In genomic region chr14:66315548-66315947, GRCh38 we compare ENCODE assay signal across 28 cellular contexts.
DNase-seq lines count a peak whose midpoint lies in the region; ATAC-seq and TF ChIP-seq lines count a peak whose summit lies in the region.
"Had no signal": no experiment of that assay in that cellular context is flagged by ENCODE, and none has a peak within 500 bp of the region (broad histone marks: within the 10 kb centered on the region; RNA-seq: fewer than 3 reads in every experiment).

No MANE protein-coding gene starts in this region.

- no peak overlapping the region for H3K23ac ChIP-seq in mesendoderm (ENCODE audit: low read length)

- peaks cover 9 to 19% of the 10 kb centered on the region in 2 donors for H3K36me3 Mint-ChIP-seq in activated naive CD4-positive, alpha-beta T cell treated with anti-CD3 and anti-CD28 coated beads, Interleukin-2, amount 50 U/mL, for 72 hours
- H3K36me3 Mint-ChIP-seq: CD14-positive monocyte had no signal

- no peak overlapping the region for H2BK120ac ChIP-seq in mesendoderm (ENCODE audit: low read depth, low read length)

- POLR2A ChIA-PET in HEK293T (lab: Yijun Ruan, JAX), result no interaction called here

- H3K36me3 ChIP-seq in RWPE2 (ENCODE audit: low read depth) (no peaks in the 10 kb centered on the region), mesendoderm (ENCODE audit: control insufficient read depth, insufficient read depth, low read length) (no peaks in the 10 kb centered on the region), body of pancreas (replicated peaks in 1 of 2; ENCODE audit: insufficient read depth in 1 of 2, low read depth in 2 of 2) (no peaks in the 10 kb centered on the region)
- H3K36me3 ChIP-seq: gastrocnemius medialis, sigmoid colon, upper lobe of left lung had no signal

- peak; percentile 32 for TF ChIP-seq CTCF in GM12864 (IDR thresholded peaks at IDR 0.05; ENCODE audit: low read depth, low read length, missing control alignments)
- no peak for TF ChIP-seq CTCF in RWPE2 (IDR thresholded peaks at IDR 0.05; ENCODE audit: poor library complexity, severe bottlenecking)
- no peak for TF ChIP-seq CTCF in body of pancreas (IDR thresholded peaks at IDR 0.05)

- DNase-seq in GM12864 (ENCODE audit: low read depth), result no peak
- peak; percentile 13 for DNase-seq in HEK293T (ENCODE audit: extremely low spot score)
- DNase-seq in RWPE2 (ENCODE audit: low spot score), result no peak
- peak; percentile 27 for DNase-seq in mesendoderm
- no peak for DNase-seq in activated naive CD4-positive, alpha-beta T cell treated with anti-CD3 and anti-CD28 coated beads, Interleukin-2, amount 50 U/mL, for 72 hours (ENCODE audit: low spot score in 2 of 2)
- DNase-seq in HCEC 1CT, result no peak
- no peak for DNase-seq in body of pancreas
- DNase-seq: activated CD4-positive, alpha-beta T cell treated with anti-CD3 and anti-CD28 coated beads for 36 hours; activated naive CD8-positive, alpha-beta T cell treated with anti-CD3 and anti-CD28 coated beads for 36 hours; activated T-cell treated with anti-CD3 and anti-CD28 coated beads for 4 hours; aorta; effector memory CD8-positive, alpha-beta T cell; gastrocnemius medialis; GOT3; hippocampal formation; Kasumi-1; NCI-H146; NCI-H2227 treated with DMSO at 0.1 percent for 48 hours; NCI-H748 treated with DMSO at 0.1 percent for 48 hours; sigmoid colon; stimulated activated CD4-positive, alpha-beta T cell treated with anti-CD3 and anti-CD28 coated beads, Interleukin-4, amount 100 ng/mL, for 4 hours; stimulated activated naive B cell treated with anti-CD40 and anti-IgM and Interleukin-4, amounts not matched to agents 10 μg/mL and 1 μg/mL and 100 μg/mL, for 72 hours; upper lobe of left lung had no signal

- H3K4me1 ChIP-seq in RWPE2 (ENCODE audit: insufficient read depth, poor library complexity, severe bottlenecking) (no peaks in the 10 kb centered on the region), mesendoderm (ENCODE audit: control insufficient read depth, low read depth, low read length) (no peaks in the 10 kb centered on the region), body of pancreas (no peaks in the 10 kb centered on the region)
- H3K4me1 ChIP-seq: gastrocnemius medialis, sigmoid colon, upper lobe of left lung had no signal

- H3K79me1 ChIP-seq in mesendoderm (ENCODE audit: low read length), result no peaks in the 10 kb centered on the region

- no peak overlapping the region for H3K27ac Mint-ChIP-seq in activated naive CD4-positive, alpha-beta T cell treated with anti-CD3 and anti-CD28 coated beads, Interleukin-2, amount 50 U/mL, for 72 hours
- H3K27ac Mint-ChIP-seq: activated CD4-positive, alpha-beta T cell treated with anti-CD3 and anti-CD28 coated beads for 36 hours; activated naive CD8-positive, alpha-beta T cell treated with anti-CD3 and anti-CD28 coated beads for 36 hours; CD14-positive monocyte; effector memory CD8-positive, alpha-beta T cell; memory B cell; stimulated activated naive B cell treated with anti-CD40 and anti-IgM and Interleukin-4, amounts not matched to agents 10 μg/mL and 1 μg/mL and 100 μg/mL, for 72 hours had no signal

- H3K9me3 Mint-ChIP-seq in activated naive CD4-positive, alpha-beta T cell treated with anti-CD3 and anti-CD28 coated beads, Interleukin-2, amount 50 U/mL, for 72 hours, result peaks cover 14 to 22% of the 10 kb centered on the region in 2 donors

- no peak overlapping the region for H3K18ac ChIP-seq in mesendoderm (ENCODE audit: low read length)

- TF ChIP-seq POLR2A in body of pancreas (IDR thresholded peaks at IDR 0.05), result no peak

- H2BK5ac ChIP-seq in mesendoderm (ENCODE audit: low read length), result no peak overlapping the region

- no peak overlapping the region for H4K8ac ChIP-seq in mesendoderm (ENCODE audit: low read depth, low read length)

- H4K5ac ChIP-seq in mesendoderm (ENCODE audit: low read length), result no peak overlapping the region

- H3K27ac ChIP-seq in RWPE2 (ENCODE audit: poor library complexity, severe bottlenecking) (no peak overlapping the region), mesendoderm (ENCODE audit: low read depth, low read length) (no peak overlapping the region), body of pancreas (no peak overlapping the region)
- H3K27ac ChIP-seq: coronary artery, gastrocnemius medialis, sigmoid colon, upper lobe of left lung had no signal

- peak; percentile 38; the same call in 1 of the 3 replicates for ATAC-seq in RWPE2 (ENCODE audit: low read depth)
- no peak for ATAC-seq in activated naive CD4-positive, alpha-beta T cell treated with anti-CD3 and anti-CD28 coated beads, Interleukin-2, amount 50 U/mL, for 72 hours
- ATAC-seq in body of pancreas, result no peak
- ATAC-seq: activated CD4-positive, alpha-beta T cell treated with anti-CD3 and anti-CD28 coated beads for 36 hours; effector memory CD8-positive, alpha-beta T cell; esophagus mucosa; gastrocnemius medialis; left lobe of liver had no signal

- no peak overlapping the region for H3K4ac ChIP-seq in mesendoderm (ENCODE audit: low read depth, low read length)

- CTCF ChIA-PET in HEK293T (lab: Yijun Ruan, JAX), result no interaction called here

- no peak overlapping the region for H3K9ac ChIP-seq in mesendoderm (ENCODE audit: low read length)

- no peaks in the 10 kb centered on the region for H3K79me2 ChIP-seq in mesendoderm (ENCODE audit: control insufficient read depth, insufficient read depth, low read length)

- no CpG with 5 or more reads among the region's 1 CpG for whole genome bisulfite sequencing in mesendoderm (ENCODE audit: extremely low coverage, insufficient coverage, low lambda C conversion rate)
- 35 to 43% methylated on average over 1 of the region's 1 CpG for WGBS in body of pancreas, 2 donors

- intact Hi-C loops in body of pancreas (cut with DNase I), result no loop called here

- H2BK15ac ChIP-seq in mesendoderm (replicated peaks; ENCODE audit: low read depth), result no peak overlapping the region

- H3K9me3 ChIP-seq in RWPE2 (ENCODE audit: severe bottlenecking) (peaks cover 5% of the 10 kb centered on the region), body of pancreas (no peaks in the 10 kb centered on the region)
- H3K9me3 ChIP-seq: gastrocnemius medialis had no signal

- no peak overlapping the region for H3K4me2 ChIP-seq in mesendoderm (ENCODE audit: low read length)

- H3K56ac ChIP-seq in mesendoderm (ENCODE audit: low read length), result no peak overlapping the region

- no peak overlapping the region for H2AK5ac ChIP-seq in mesendoderm (ENCODE audit: low read length)

- H3K27me3 ChIP-seq in RWPE2 (ENCODE audit: insufficient read depth, poor library complexity, severe bottlenecking), result no peaks in the 10 kb centered on the region
- H3K27me3 ChIP-seq in mesendoderm (ENCODE audit: insufficient read depth, low read length, poor library complexity), result no peaks in the 10 kb centered on the region
- H3K27me3 ChIP-seq in body of pancreas, result no peaks in the 10 kb centered on the region
- H3K27me3 ChIP-seq: gastrocnemius medialis, sigmoid colon, upper lobe of left lung had no signal

- H3K4me3 ChIP-seq in GM12864 (ENCODE audit: low read depth, low read length) (no peak overlapping the region), RWPE2 (ENCODE audit: severe bottlenecking) (no peak overlapping the region), mesendoderm (ENCODE audit: low read length) (no peak overlapping the region), body of pancreas (no peak overlapping the region)
- H3K4me3 ChIP-seq: coronary artery, gastrocnemius medialis, sigmoid colon, upper lobe of left lung had no signal

TF ChIP-seq in HEK293T, 16 proteins besides CTCF, POLR2A, EP300 and RAD21:
- TF ChIP-seq L3MBTL2 (conservative IDR thresholded peaks at IDR 0.05), result no peak

Comparison
In these comparisons a context has a peak if more than half of its experiments do, and no peak if none do; other contexts are left out.
1. DNase-seq: peak in HEK293T (single experiment) and mesendoderm (single experiment); none in GM12864 (single experiment), RWPE2 (single experiment), activated naive CD4-positive, alpha-beta T cell treated with anti-CD3 and anti-CD28 coated beads, Interleukin-2, amount 50 U/mL, for 72 hours (0 of 2), HCEC 1CT (single experiment) and body of pancreas (0 of 4).